Comparison of ENCODE assay signal across 2 cellular contexts in genomic region chr2:157901325-157901724, GRCh38.
TF ChIP-seq lines count a peak whose summit lies in the region.

No MANE protein-coding gene starts in this region.

TF ChIP-seq in WTC11, 78 proteins besides CTCF, POLR2A, EP300 and RAD21 (continued from another document):
- TF ChIP-seq, protein P1, sequence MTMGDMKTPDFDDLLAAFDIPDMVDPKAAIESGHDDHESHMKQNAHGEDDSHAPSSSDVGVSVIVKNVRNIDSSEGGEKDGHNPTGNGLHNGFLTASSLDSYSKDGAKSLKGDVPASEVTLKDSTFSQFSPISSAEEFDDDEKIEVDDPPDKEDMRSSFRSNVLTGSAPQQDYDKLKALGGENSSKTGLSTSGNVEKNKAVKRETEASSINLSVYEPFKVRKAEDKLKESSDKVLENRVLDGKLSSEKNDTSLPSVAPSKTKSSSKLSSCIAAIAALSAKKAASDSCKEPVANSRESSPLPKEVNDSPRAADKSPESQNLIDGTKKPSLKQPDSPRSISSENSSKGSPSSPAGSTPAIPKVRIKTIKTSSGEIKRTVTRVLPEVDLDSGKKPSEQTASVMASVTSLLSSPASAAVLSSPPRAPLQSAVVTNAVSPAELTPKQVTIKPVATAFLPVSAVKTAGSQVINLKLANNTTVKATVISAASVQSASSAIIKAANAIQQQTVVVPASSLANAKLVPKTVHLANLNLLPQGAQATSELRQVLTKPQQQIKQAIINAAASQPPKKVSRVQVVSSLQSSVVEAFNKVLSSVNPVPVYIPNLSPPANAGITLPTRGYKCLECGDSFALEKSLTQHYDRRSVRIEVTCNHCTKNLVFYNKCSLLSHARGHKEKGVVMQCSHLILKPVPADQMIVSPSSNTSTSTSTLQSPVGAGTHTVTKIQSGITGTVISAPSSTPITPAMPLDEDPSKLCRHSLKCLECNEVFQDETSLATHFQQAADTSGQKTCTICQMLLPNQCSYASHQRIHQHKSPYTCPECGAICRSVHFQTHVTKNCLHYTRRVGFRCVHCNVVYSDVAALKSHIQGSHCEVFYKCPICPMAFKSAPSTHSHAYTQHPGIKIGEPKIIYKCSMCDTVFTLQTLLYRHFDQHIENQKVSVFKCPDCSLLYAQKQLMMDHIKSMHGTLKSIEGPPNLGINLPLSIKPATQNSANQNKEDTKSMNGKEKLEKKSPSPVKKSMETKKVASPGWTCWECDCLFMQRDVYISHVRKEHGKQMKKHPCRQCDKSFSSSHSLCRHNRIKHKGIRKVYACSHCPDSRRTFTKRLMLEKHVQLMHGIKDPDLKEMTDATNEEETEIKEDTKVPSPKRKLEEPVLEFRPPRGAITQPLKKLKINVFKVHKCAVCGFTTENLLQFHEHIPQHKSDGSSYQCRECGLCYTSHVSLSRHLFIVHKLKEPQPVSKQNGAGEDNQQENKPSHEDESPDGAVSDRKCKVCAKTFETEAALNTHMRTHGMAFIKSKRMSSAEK (CRISPR knock-in tag; IDR thresholded peaks at IDR 0.05; ENCODE audit: borderline replicate concordance) = no peak
- TF ChIP-seq IRF2 (CRISPR knock-in tag; IDR thresholded peaks at IDR 0.05; ENCODE audit: borderline replicate concordance, low read depth) (no peak), MAX (CRISPR knock-in tag; IDR thresholded peaks at IDR 0.05) (no peak), ZNF121 (CRISPR knock-in tag; IDR thresholded peaks at IDR 0.05) (no peak)
- TF ChIP-seq, protein P2, sequence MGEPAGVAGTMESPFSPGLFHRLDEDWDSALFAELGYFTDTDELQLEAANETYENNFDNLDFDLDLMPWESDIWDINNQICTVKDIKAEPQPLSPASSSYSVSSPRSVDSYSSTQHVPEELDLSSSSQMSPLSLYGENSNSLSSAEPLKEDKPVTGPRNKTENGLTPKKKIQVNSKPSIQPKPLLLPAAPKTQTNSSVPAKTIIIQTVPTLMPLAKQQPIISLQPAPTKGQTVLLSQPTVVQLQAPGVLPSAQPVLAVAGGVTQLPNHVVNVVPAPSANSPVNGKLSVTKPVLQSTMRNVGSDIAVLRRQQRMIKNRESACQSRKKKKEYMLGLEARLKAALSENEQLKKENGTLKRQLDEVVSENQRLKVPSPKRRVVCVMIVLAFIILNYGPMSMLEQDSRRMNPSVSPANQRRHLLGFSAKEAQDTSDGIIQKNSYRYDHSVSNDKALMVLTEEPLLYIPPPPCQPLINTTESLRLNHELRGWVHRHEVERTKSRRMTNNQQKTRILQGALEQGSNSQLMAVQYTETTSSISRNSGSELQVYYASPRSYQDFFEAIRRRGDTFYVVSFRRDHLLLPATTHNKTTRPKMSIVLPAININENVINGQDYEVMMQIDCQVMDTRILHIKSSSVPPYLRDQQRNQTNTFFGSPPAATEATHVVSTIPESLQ (CRISPR knock-in tag; IDR thresholded peaks at IDR 0.05) = no peak

TF ChIP-seq in HepG2, 621 proteins besides CTCF, POLR2A, EP300 and RAD21 (continued from another document):
- TF ChIP-seq TFAP4 (IDR thresholded peaks at IDR 0.05; ENCODE audit: borderline replicate concordance, low read depth) = no peak
- no peak for TF ChIP-seq FOXP1 (IDR thresholded peaks at IDR 0.05)
- no peak for TF ChIP-seq FOXP1 (CRISPR knock-in tag; IDR thresholded peaks at IDR 0.05)
- TF ChIP-seq YEATS4 (CRISPR knock-in tag; IDR thresholded peaks at IDR 0.05; ENCODE audit: borderline replicate concordance) = no peak
- TF ChIP-seq ZBTB38 (CRISPR knock-in tag; IDR thresholded peaks at IDR 0.05) = no peak
- TF ChIP-seq HCFC1 (IDR thresholded peaks at IDR 0.05; ENCODE audit: low read depth, low read length) = no peak
